In the genomic region with DNA sequence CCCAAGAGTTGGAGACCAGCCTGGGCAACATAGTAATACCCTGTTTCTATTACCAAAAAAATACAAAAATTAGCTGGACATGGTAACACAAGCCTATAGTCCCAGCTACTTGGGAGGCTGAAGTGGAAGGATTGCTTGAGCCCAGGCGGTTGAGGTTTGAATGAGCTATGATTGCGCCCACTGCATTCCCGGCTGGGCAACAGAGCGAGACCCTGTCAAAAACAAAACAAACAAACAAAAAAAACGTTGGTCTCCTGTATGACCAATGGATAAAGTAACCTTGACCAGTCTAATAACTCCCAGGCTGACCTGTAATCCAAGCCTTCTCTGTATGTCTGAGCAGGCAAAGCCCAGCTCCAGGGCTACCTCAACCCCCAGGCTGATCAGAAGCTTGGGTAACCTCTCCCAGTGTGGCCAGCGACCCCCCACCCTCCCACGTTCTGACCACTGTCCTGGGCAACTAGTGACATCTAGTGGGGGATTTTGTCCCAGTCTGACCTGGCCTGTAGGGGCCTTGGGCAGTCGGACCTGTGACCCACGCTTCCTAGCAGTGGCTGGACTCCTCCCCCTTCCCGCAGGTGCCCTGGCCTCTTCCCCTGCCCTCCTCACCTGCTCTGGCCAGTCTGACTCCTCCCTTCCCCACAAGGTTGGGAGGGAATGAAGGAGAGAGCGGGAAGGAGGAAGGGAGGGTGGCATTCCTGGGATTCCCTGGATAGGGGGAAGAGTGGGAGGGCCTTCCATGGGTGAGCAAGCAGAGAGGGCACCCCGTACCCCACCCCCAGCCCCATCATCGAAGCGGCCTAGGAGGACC, we compare ENCODE assay signal across 9 cellular contexts. TPM values are rescaled to one million over a fixed set of nuclear protein-coding genes. Genes with fewer than 3 reads are reported as not detected.
DNase-seq lines count a peak whose midpoint lies in the region; ATAC-seq, FAIRE-seq and TF ChIP-seq lines count a peak whose summit lies in the region.
"Had no signal": no experiment of that assay in that cellular context is flagged by ENCODE, and none has a peak within 500 bp of the region (broad histone marks: within the 10 kb centered on the region; RNA-seq: fewer than 3 reads in every experiment).

No MANE protein-coding gene starts in this region.

- H3K27me3 ChIP-seq in esophagus muscularis mucosa, result no peaks in the 10 kb centered on the region

- TF ChIP-seq EP300 in esophagus muscularis mucosa (IDR thresholded peaks at IDR 0.05), result no peak

- H3K4me1 Mint-ChIP-seq in neural crest cell, result peaks cover 24% of the 10 kb centered on the region

- TF ChIP-seq CTCF in GM10266 (IDR thresholded peaks at IDR 0.05; ENCODE audit: control insufficient read depth, insufficient read depth, low read depth, missing control alignments) (peak; percentile 49), esophagus muscularis mucosa (IDR thresholded peaks at IDR 0.05) (peak; percentile 33 to 45 (median 38)), neural crest cell (conservative IDR thresholded peaks at IDR 0.05) (peak; percentile 53)

- no peaks in the 10 kb centered on the region for H3K36me3 Mint-ChIP-seq in neural crest cell (ENCODE audit: low read depth)

- peak overlapping the region in 3 of 4 donors; percentile 59 to 73 (median 65) for H3K4me3 ChIP-seq in esophagus muscularis mucosa

- no peaks in the 10 kb centered on the region for H3K9me3 Mint-ChIP-seq in neural crest cell
- H3K9me3 Mint-ChIP-seq: T-helper 1 cell treated with Interleukin-12 subunit alpha and Interleukin-12 subunit beta and Interleukin-4 antibody, amounts not matched to agents 30 μg/mL and 1 μg/mL, for 36 hours had no signal

- intact Hi-C loops in esophagus muscularis mucosa (cut with DNase I), result no loop called here

- FAIRE-seq in GM19239 (lab: Jason Lieb, UNC), result no peak

- H3K27ac ChIP-seq in esophagus muscularis mucosa (replicated peaks in 1 of 4), result peak overlapping the region; percentile 58 to 82 (median 74)

- no peaks in the 10 kb centered on the region for H3K9me3 ChIP-seq in esophagus muscularis mucosa

- H3K27me3 Mint-ChIP-seq in neural crest cell (ENCODE audit: low read depth), result peaks cover 24% of the 10 kb centered on the region

- no peak for TF ChIP-seq POLR2A in esophagus muscularis mucosa (IDR thresholded peaks at IDR 0.05; ENCODE audit: low read depth)

- H3K4me3 Mint-ChIP-seq in neural crest cell, result peak overlapping the region; percentile 59
- H3K4me3 Mint-ChIP-seq: T-helper 1 cell treated with Interleukin-12 subunit alpha and Interleukin-12 subunit beta and Interleukin-4 antibody, amounts not matched to agents 30 μg/mL and 1 μg/mL, for 36 hours had no signal

- peaks cover 27 to 42% (median 37%) of the 10 kb centered on the region in 4 donors for H3K4me1 ChIP-seq in esophagus muscularis mucosa

- DNase-seq in GM10266 (ENCODE audit: extremely low spot score) (no peak), OCI-M2 (lab: John Stamatoyannopoulos, UW; ENCODE audit: unreplicated experiment) (peak; percentile 64), esophagus muscularis mucosa (ENCODE audit: extremely low spot score) (no peak), neural crest cell (ENCODE audit: low read depth, low spot score) (peak; percentile 63), NK-92 (lab: John Stamatoyannopoulos, UW; ENCODE audit: unreplicated experiment) (no peak), GM19239 (ENCODE audit: insufficient read length, low spot score) (no peak), globus pallidus (ENCODE audit: low spot score) (no peak)

- 34% methylated on average over 10 of the region's 14 CpGs for WGBS in esophagus muscularis mucosa

- no peak for ATAC-seq in HG03457 (IDR thresholded peaks at IDR 0.05; ENCODE audit: unreplicated experiment)

- peaks cover 0 to 17% (median 7%) of the 10 kb centered on the region in 4 donors for H3K36me3 ChIP-seq in esophagus muscularis mucosa

- no peak overlapping the region for H3K27ac Mint-ChIP-seq in neural crest cell (ENCODE audit: unreplicated experiment)
- H3K27ac Mint-ChIP-seq: T-helper 1 cell treated with Interleukin-12 subunit alpha and Interleukin-12 subunit beta and Interleukin-4 antibody, amounts not matched to agents 30 μg/mL and 1 μg/mL, for 36 hours had no signal

RNA-seq across cellular contexts. Expression of a gene that starts 1.0 kb away (rescaled TPM):
- total RNA-seq in esophagus muscularis mucosa (10 to 100 TPM; 32.4 to 76.5 (median 56.6) TPM), neural crest cell (5.3 and 5.5 TPM in 2 replicates)

RNA-seq across cellular contexts. Expression of a gene that starts 30.2 kb away (rescaled TPM):
- total RNA-seq in esophagus muscularis mucosa (under 1 TPM in 2 of 4 donors, not detected in 2; 0.34 to 0.50 TPM), neural crest cell (not detected in 2 replicates)

RNA-seq across cellular contexts. Expression of a gene that starts 38.2 kb away (rescaled TPM):
- total RNA-seq in esophagus muscularis mucosa, result 10 to 100 TPM; 34.5 to 72.4 (median 60.1) TPM
- total RNA-seq in neural crest cell, result 76.2 and 78.5 TPM in 2 replicates

RNA-seq across cellular contexts. Expression of a gene that starts 59.3 kb away (rescaled TPM):
- 100 to 1,000 TPM in 1 of 4 donors, 10 to 100 TPM in 2, 1 to 10 TPM in 1; 10.0 to 147 (median 20.2) TPM for total RNA-seq in esophagus muscularis mucosa
- total RNA-seq in neural crest cell, result 2.2 TPM in 2 replicates

Comparison
In these comparisons a context has a peak if more than half of its experiments do, and no peak if none do; other contexts are left out.
1. DNase-seq: peak in OCI-M2 (single experiment) and neural crest cell (single experiment); none in GM10266 (single experiment), esophagus muscularis mucosa (single experiment), NK-92 (single experiment), GM19239 (single experiment) and globus pallidus (single experiment).
2. Peak in every context shown above with its lines, with median percentiles within 50 percentile points of each other: CTCF ChIP-seq.